1 cellular context compared by ENCODE assay signal in genomic region chr18:11927497-11927896, GRCh38.
TF ChIP-seq lines count a peak whose summit lies in the region.

No MANE protein-coding gene starts in this region.

TF ChIP-seq in GM23338, 12 proteins besides CTCF, POLR2A, EP300 and RAD21 (continued from another document):
- no peak for TF ChIP-seq ZNF462 (CRISPR knock-in tag; IDR thresholded peaks at IDR 0.05)
- TF ChIP-seq ZNF114 (CRISPR knock-in tag; IDR thresholded peaks at IDR 0.05), result no peak
